Comparison of ENCODE assay signal across 25 cellular contexts in genomic region chr2:41169744-41170143, GRCh38.
"Had no signal": no experiment of that assay in that cellular context is flagged by ENCODE, and none has a peak within 500 bp of the region (broad histone marks: within the 10 kb centered on the region; RNA-seq: fewer than 3 reads in every experiment).

No MANE protein-coding gene starts in this region.

- H3K9me3 ChIP-seq: esophagus squamous epithelium, heart right ventricle, neutrophil, stomach, thyroid gland, upper lobe of right lung had no signal

- H3K9me3 Mint-ChIP-seq: nephron; T-helper 2 cell treated with Interferon-gamma antibody and Interleukin-4, amounts not matched to agents 5 μg/mL and 100 μg/mL, for 36 hours had no signal

- H3K4me3 ChIP-seq: esophagus squamous epithelium, heart right ventricle, stomach, thyroid gland, upper lobe of right lung had no signal

- H3K4me1 Mint-ChIP-seq: nephron; stimulated activated naive B cell treated with anti-CD40 and anti-IgM and Interleukin-4, amounts not matched to agents 10 μg/mL and 1 μg/mL and 100 μg/mL, for 72 hours had no signal

- H3K27me3 Mint-ChIP-seq: activated naive CD8-positive, alpha-beta T cell; progenitor cell of endocrine pancreas; stimulated activated naive B cell treated with anti-CD40 and anti-IgM and Interleukin-4, amounts not matched to agents 10 μg/mL and 1 μg/mL and 100 μg/mL, for 72 hours had no signal

- H3K36me3 ChIP-seq: esophagus squamous epithelium, heart right ventricle, neutrophil, stomach, thyroid gland, upper lobe of right lung had no signal

- H3K4me3 Mint-ChIP-seq: activated naive CD8-positive, alpha-beta T cell; nephron; stimulated activated naive B cell treated with anti-CD40 and anti-IgM and Interleukin-4, amounts not matched to agents 10 μg/mL and 1 μg/mL and 100 μg/mL, for 72 hours; T-helper 2 cell treated with Interferon-gamma antibody and Interleukin-4, amounts not matched to agents 5 μg/mL and 100 μg/mL, for 36 hours had no signal

- H3K4me1 ChIP-seq: esophagus squamous epithelium, thyroid gland, upper lobe of right lung had no signal

- H3K27ac Mint-ChIP-seq: activated naive CD8-positive, alpha-beta T cell; nephron; progenitor cell of endocrine pancreas; stimulated activated naive B cell treated with anti-CD40 and anti-IgM and Interleukin-4, amounts not matched to agents 10 μg/mL and 1 μg/mL and 100 μg/mL, for 72 hours; T-helper 2 cell treated with Interferon-gamma antibody and Interleukin-4, amounts not matched to agents 5 μg/mL and 100 μg/mL, for 36 hours had no signal

- ATAC-seq: heart right ventricle; left ventricle myocardium superior; stimulated activated naive B cell treated with anti-CD40 and anti-IgM and Interleukin-4, amounts not matched to agents 10 μg/mL and 1 μg/mL and 100 μg/mL, for 72 hours; upper lobe of right lung had no signal

- H3K27ac ChIP-seq: epithelial cell of prostate, esophagus squamous epithelium, heart right ventricle, neutrophil, stomach, thyroid gland, upper lobe of right lung had no signal

- DNase-seq: activated CD4-positive, alpha-beta T cell treated with anti-CD3 and anti-CD28 coated beads for 4 hours; activated CD4-positive, alpha-beta T cell treated with anti-CD3 and anti-CD28 coated beads, Interleukin-2, amount 50 U/mL, for 4 hours; activated effector memory CD4-positive, alpha-beta T cell treated with Interleukin-2 at 50 U/mL for 16 hours; activated naive CD4-positive, alpha-beta T cell treated with Interleukin-2 at 50 U/mL for 16 hours; activated T-cell treated with anti-CD3 and anti-CD28 coated beads for 4 hours; anterior cingulate cortex; dermis blood vessel endothelial cell; effector CD4-positive, alpha-beta T cell; esophagus squamous epithelium; foreskin melanocyte; heart right ventricle; islet precursor cell; left ventricle myocardium superior; stimulated activated CD4-positive, alpha-beta T cell treated with anti-CD3 and anti-CD28 coated beads, Interleukin-15, amount 100 ng/mL, for 24 hours; stimulated activated CD4-positive, alpha-beta T cell treated with anti-CD3 and anti-CD28 coated beads, Interleukin-2, amount 100 ng/mL, for 24 hours; stimulated activated naive B cell treated with anti-CD40 and anti-IgM and Interleukin-4, amounts not matched to agents 10 μg/mL and 1 μg/mL and 100 μg/mL, for 72 hours; stomach; thyroid gland; upper lobe of right lung had no signal

- H3K36me3 Mint-ChIP-seq: activated naive CD8-positive, alpha-beta T cell; stimulated activated naive B cell treated with anti-CD40 and anti-IgM and Interleukin-4, amounts not matched to agents 10 μg/mL and 1 μg/mL and 100 μg/mL, for 72 hours had no signal

- H3K27me3 ChIP-seq: esophagus squamous epithelium, heart right ventricle, neutrophil, stomach, thyroid gland, upper lobe of right lung had no signal
